ENCODE assay signal across 11 cellular contexts in genomic region chrX:7086384-7086783, GRCh38.
DNase-seq lines count a peak whose midpoint lies in the region; ATAC-seq, FAIRE-seq and TF ChIP-seq lines count a peak whose summit lies in the region.
"Had no signal": no experiment of that assay in that cellular context is flagged by ENCODE, and none has a peak within 500 bp of the region (broad histone marks: within the 10 kb centered on the region; RNA-seq: fewer than 3 reads in every experiment).

No MANE protein-coding gene starts in this region.

- intact Hi-C loops in kidney (cut with DNase I): no loop called here
- intact Hi-C loops in activated CD4-positive, alpha-beta T cell treated with anti-CD3 and anti-CD28 coated beads, Interleukin-2, amount 10 ng/mL, durations not matched to agents 24 days and 14 days (cut with micrococcal nuclease): no loop called here

- H3K36me3 Mint-ChIP-seq in activated CD4-positive, alpha-beta T cell treated with anti-CD3 and anti-CD28 coated beads, Interleukin-2, amount 10 ng/mL, durations not matched to agents 24 days and 14 days (ENCODE audit: low read depth): peaks cover 3% of the 10 kb centered on the region
- H3K36me3 Mint-ChIP-seq: WTC11 had no signal

- no peaks in the 10 kb centered on the region for H3K4me1 ChIP-seq in kidney (ENCODE audit: control insufficient read depth in 1 of 2, insufficient read depth in 1 of 2, low read depth in 1 of 2, low read length in 2 of 2)
- H3K4me1 ChIP-seq in effector memory CD4-positive, alpha-beta T cell (ENCODE audit: control insufficient read depth, insufficient read depth, low read length, poor library complexity, severe bottlenecking): peaks cover 15% of the 10 kb centered on the region

- ATAC-seq in GM21515 (IDR thresholded peaks at IDR 0.05; ENCODE audit: unreplicated experiment): peak; percentile 33
- ATAC-seq in HG03520 (IDR thresholded peaks at IDR 0.05; ENCODE audit: unreplicated experiment): peak; percentile 31
- ATAC-seq: WTC11 had no signal

- no peak overlapping the region for H3K9ac ChIP-seq in kidney (ENCODE audit: low read length in 2 of 2)

- FAIRE-seq in kidney (lab: Jason Lieb, UNC): peak; percentile 78

- H3K4me3 Mint-ChIP-seq in activated CD4-positive, alpha-beta T cell treated with anti-CD3 and anti-CD28 coated beads, Interleukin-2, amount 10 ng/mL, durations not matched to agents 24 days and 14 days: no peak overlapping the region
- H3K4me3 Mint-ChIP-seq: WTC11 had no signal

- H3K9me3 Mint-ChIP-seq in activated CD4-positive, alpha-beta T cell treated with anti-CD3 and anti-CD28 coated beads, Interleukin-2, amount 10 ng/mL, durations not matched to agents 24 days and 14 days: no peaks in the 10 kb centered on the region
- H3K9me3 Mint-ChIP-seq: stimulated activated naive B cell treated with anti-CD40 and anti-IgM and Interleukin-4, amounts not matched to agents 10 μg/mL and 1 μg/mL and 100 μg/mL, for 72 hours; WTC11 had no signal

- no peaks in the 10 kb centered on the region for H3K9me3 ChIP-seq in kidney (ENCODE audit: control insufficient read depth in 1 of 2, low read length in 2 of 2)
- no peaks in the 10 kb centered on the region for H3K9me3 ChIP-seq in effector memory CD4-positive, alpha-beta T cell (ENCODE audit: control insufficient read depth, low read length)

- no peak overlapping the region for H3K4me3 ChIP-seq in GM12865 (ENCODE audit: low read depth, low read length)
- H3K4me3 ChIP-seq in kidney (ENCODE audit: low read length in 2 of 2): no peak overlapping the region
- H3K4me3 ChIP-seq in effector memory CD4-positive, alpha-beta T cell (ENCODE audit: insufficient read depth, low read depth, low read length, poor library complexity, severe bottlenecking): no peak overlapping the region

- H3K27ac ChIP-seq in kidney (ENCODE audit: low read depth in 2 of 2, low read length in 2 of 2): no peak overlapping the region
- H3K27ac ChIP-seq in effector memory CD4-positive, alpha-beta T cell (ENCODE audit: insufficient read depth, low read length, poor library complexity, severe bottlenecking): no peak overlapping the region

- H3K27me3 ChIP-seq in effector memory CD4-positive, alpha-beta T cell (replicated peaks; ENCODE audit: control insufficient read depth, insufficient read depth, low read length, poor library complexity, severe bottlenecking): no peaks in the 10 kb centered on the region

- H3K27me3 Mint-ChIP-seq in activated CD4-positive, alpha-beta T cell treated with anti-CD3 and anti-CD28 coated beads, Interleukin-2, amount 10 ng/mL, durations not matched to agents 24 days and 14 days: peaks cover 5% of the 10 kb centered on the region
- H3K27me3 Mint-ChIP-seq: stimulated activated naive B cell treated with anti-CD40 and anti-IgM and Interleukin-4, amounts not matched to agents 10 μg/mL and 1 μg/mL and 100 μg/mL, for 72 hours had no signal

- H3K36me3 ChIP-seq in kidney (ENCODE audit: control insufficient read depth in 1 of 2, insufficient read depth in 2 of 2, low read length in 2 of 2): no peaks in the 10 kb centered on the region
- no peaks in the 10 kb centered on the region for H3K36me3 ChIP-seq in effector memory CD4-positive, alpha-beta T cell (ENCODE audit: control insufficient read depth, insufficient read depth, low read length)

- H3K27ac Mint-ChIP-seq in activated CD4-positive, alpha-beta T cell treated with anti-CD3 and anti-CD28 coated beads, Interleukin-2, amount 10 ng/mL, durations not matched to agents 24 days and 14 days: no peak overlapping the region
- H3K27ac Mint-ChIP-seq: stimulated activated naive B cell treated with anti-CD40 and anti-IgM and Interleukin-4, amounts not matched to agents 10 μg/mL and 1 μg/mL and 100 μg/mL, for 72 hours; WTC11 had no signal

- DNase-seq in GM12865 (ENCODE audit: low read depth) (peak; percentile 21), kidney (no peak), T1000 (lab: John Stamatoyannopoulos, UW) (no peak)
- DNase-seq in stimulated activated naive CD4-positive, alpha-beta T cell (lab: John Stamatoyannopoulos, UW): no peak
- DNase-seq in effector memory CD4-positive, alpha-beta T cell: no peak
- DNase-seq in activated CD4-positive, alpha-beta T cell treated with anti-CD3 and anti-CD28 coated beads, Interleukin-2, amount 10 ng/mL, durations not matched to agents 24 days and 14 days: no peak
- DNase-seq: NCI-H1092 treated with DMSO at 0.1 percent for 48 hours; stimulated activated naive B cell treated with anti-CD40 and anti-IgM and Interleukin-4, amounts not matched to agents 10 μg/mL and 1 μg/mL and 100 μg/mL, for 72 hours had no signal

- peaks cover 41% of the 10 kb centered on the region for H3K4me1 Mint-ChIP-seq in activated CD4-positive, alpha-beta T cell treated with anti-CD3 and anti-CD28 coated beads, Interleukin-2, amount 10 ng/mL, durations not matched to agents 24 days and 14 days

- no peak for TF ChIP-seq CTCF in GM12865 (IDR thresholded peaks at IDR 0.05; ENCODE audit: insufficient read depth, low read depth, low read length, missing control alignments)
- no peak for TF ChIP-seq CTCF in kidney (IDR thresholded peaks at IDR 0.05; ENCODE audit: borderline replicate concordance, extremely low read depth, insufficient read depth)
